7 cellular contexts compared by ENCODE assay signal in genomic region chr22:34570408-34570807, GRCh38.
"Had no signal": no experiment of that assay in that cellular context is flagged by ENCODE, and none has a peak within 500 bp of the region (broad histone marks: within the 10 kb centered on the region; RNA-seq: fewer than 3 reads in every experiment).

No MANE protein-coding gene starts in this region.

- FAIRE-seq: H1, H54 had no signal

- ATAC-seq: GM23338 had no signal

- DNase-seq: H9, HCEC 1CT, KBM-7 had no signal

- H2AFZ ChIP-seq: GM23338 had no signal

- H3K27ac ChIP-seq: KMS-11 had no signal

- H3K9ac ChIP-seq: KMS-11 had no signal

- H3K4me3 ChIP-seq: GM23338 had no signal

- H3K4me2 ChIP-seq: GM23338, KMS-11 had no signal
